In genomic region chr2:101463885-101464653, GRCh38 we compare ENCODE assay signal across 10 cellular contexts. TPM values are rescaled to one million over a fixed set of nuclear protein-coding genes. Genes with fewer than 3 reads are reported as not detected.
DNase-seq lines count a peak whose midpoint lies in the region; ATAC-seq and TF ChIP-seq lines count a peak whose summit lies in the region.
"Had no signal": no experiment of that assay in that cellular context is flagged by ENCODE, and none has a peak within 500 bp of the region (broad histone marks: within the 10 kb centered on the region; RNA-seq: fewer than 3 reads in every experiment).

No MANE protein-coding gene starts in this region.

- H3K79me2 ChIP-seq in DND-41 (ENCODE audit: insufficient read depth, low read length) (peaks cover 7% of the 10 kb centered on the region; the same call in 1 of the 2 replicates), osteoblast (ENCODE audit: insufficient read depth, low read length) (peaks cover 62% of the 10 kb centered on the region)

- H3K4me2 ChIP-seq in DND-41 (ENCODE audit: insufficient read depth, low read length) (no peak overlapping the region), osteoblast (ENCODE audit: insufficient read depth, low read length) (peak overlapping the region; percentile 12)

- H3K4me3 ChIP-seq in DND-41 (ENCODE audit: low read depth in 1 of 2, low read length in 2 of 2) (no peak overlapping the region), NB4 (ENCODE audit: low read depth, low read length) (no peak overlapping the region), osteoblast (ENCODE audit: insufficient read depth, low read length) (peak overlapping the region; percentile 2)

- H3K4me1 ChIP-seq in DND-41 (ENCODE audit: insufficient read depth, low read length) (no peaks in the 10 kb centered on the region), osteoblast (ENCODE audit: insufficient read depth, low read length) (peaks cover 23% of the 10 kb centered on the region)
- H3K4me1 ChIP-seq: foreskin keratinocyte had no signal

- H4K20me1 ChIP-seq in DND-41 (ENCODE audit: insufficient read depth, low read length), result no peaks in the 10 kb centered on the region; the same call in 1 of the 2 replicates
- H4K20me1 ChIP-seq in osteoblast (ENCODE audit: insufficient read depth, low read length), result no peaks in the 10 kb centered on the region

- H3K9me3 ChIP-seq in DND-41 (ENCODE audit: insufficient read depth, low read length, severe bottlenecking) (no peaks in the 10 kb centered on the region), osteoblast (ENCODE audit: low read depth, low read length) (no peaks in the 10 kb centered on the region)

- TF ChIP-seq POLR2A in NB4 (IDR thresholded peaks at IDR 0.05; ENCODE audit: extremely low read depth, insufficient read length), result no peak

- TF ChIP-seq CTCF in DND-41 (IDR thresholded peaks at IDR 0.05; ENCODE audit: borderline replicate concordance, extremely low read depth, low read length, poor library complexity, severe bottlenecking) (no peak), NB4 (IDR thresholded peaks at IDR 0.05; ENCODE audit: low read depth, low read length) (no peak), osteoblast (IDR thresholded peaks at IDR 0.05; ENCODE audit: extremely low read depth, low read depth, low read length) (no peak)

- H3K9ac ChIP-seq in DND-41 (ENCODE audit: low read depth, low read length), result no peak overlapping the region

- peaks cover 65% of the 10 kb centered on the region for H3K36me3 ChIP-seq in DND-41 (ENCODE audit: insufficient read depth, low read length)
- peaks cover 43% of the 10 kb centered on the region for H3K36me3 ChIP-seq in osteoblast (ENCODE audit: insufficient read depth, low read length)

- H3K27me3 ChIP-seq in DND-41 (ENCODE audit: insufficient read depth, low read length, poor library complexity) (no peaks in the 10 kb centered on the region), osteoblast (ENCODE audit: insufficient read depth, low read length) (no peaks in the 10 kb centered on the region)
- H3K27me3 ChIP-seq: foreskin keratinocyte had no signal

- H2AFZ ChIP-seq in DND-41 (ENCODE audit: low read depth, low read length) (no peak overlapping the region), osteoblast (ENCODE audit: low read length) (peak overlapping the region; percentile 49)

- no peak; the same call in 2 of the 3 replicates for ATAC-seq in DND-41 (ENCODE audit: insufficient read depth, low read depth)
- ATAC-seq: foreskin keratinocyte had no signal

- H3K27ac ChIP-seq in DND-41 (ENCODE audit: low read length) (peak overlapping the region; percentile 3; the same call in 1 of the 2 replicates), osteoblast (ENCODE audit: low read depth, low read length) (peak overlapping the region; percentile 87)
- H3K27ac ChIP-seq: foreskin keratinocyte had no signal

- DNase-seq in DND-41, result no peak
- peak; percentile 90 for DNase-seq in NB4 (ENCODE audit: low read depth)
- DNase-seq in dermis microvascular lymphatic vessel endothelial cell (ENCODE audit: low read depth in 2 of 2), result peak; percentile 81 to 95
- DNase-seq in osteoblast (ENCODE audit: insufficient read length, low spot score, missing footprints), result peak; percentile 87
- no peak for DNase-seq in COLO668 (lab: John Stamatoyannopoulos, UW; ENCODE audit: unreplicated experiment)
- no peak for DNase-seq in AG08396 (ENCODE audit: low spot score)
- DNase-seq in NCI-H345 (lab: John Stamatoyannopoulos, UW), result no peak
- DNase-seq in activated T-cell treated with anti-CD3 and anti-CD28 coated beads for 4 hours, result no peak
- DNase-seq: foreskin keratinocyte, NCI-H1105 treated with DMSO at 0.1 percent for 48 hours had no signal

RNA-seq across cellular contexts. Expression of gene RFX8, which starts 10.8 kb away (rescaled TPM):
- total RNA-seq in dermis microvascular lymphatic vessel endothelial cell (0.13 and 0.51 TPM in 2 replicates), osteoblast (7.6 and 10.0 TPM in 2 replicates)

Comparison
In these comparisons a context has a peak if more than half of its experiments do, and no peak if none do; other contexts are left out.
1. DNase-seq: peak in NB4 (single experiment), dermis microvascular lymphatic vessel endothelial cell (2 of 2) and osteoblast (single experiment); none in DND-41 (single experiment), COLO668 (single experiment), AG08396 (single experiment), NCI-H345 (single experiment) and activated T-cell treated with anti-CD3 and anti-CD28 coated beads for 4 hours (single experiment).